27 cellular contexts compared by ENCODE assay signal in genomic region chr12:23426328-23426727, GRCh38.
"Had no signal": no experiment of that assay in that cellular context is flagged by ENCODE, and none has a peak within 500 bp of the region (broad histone marks: within the 10 kb centered on the region; RNA-seq: fewer than 3 reads in every experiment).

No MANE protein-coding gene starts in this region.

- H3K4me3 ChIP-seq: stomach, suprapubic skin, testis, thoracic aorta, thyroid gland, tibial artery, tibial nerve, transverse colon, upper lobe of left lung, upper lobe of right lung, uterus, vagina had no signal

- H3K27ac ChIP-seq: stomach, suprapubic skin, testis, thoracic aorta, thyroid gland, tibial artery, tibial nerve, transverse colon, upper lobe of left lung, upper lobe of right lung, uterus, vagina had no signal

- H3K36me3 ChIP-seq: stomach, suprapubic skin, thoracic aorta, thyroid gland, tibial artery, tibial nerve, transverse colon, upper lobe of left lung, upper lobe of right lung, uterus, vagina had no signal

- H3K4me1 ChIP-seq: stomach, suprapubic skin, testis, thyroid gland, tibial artery, tibial nerve, transverse colon, upper lobe of left lung, upper lobe of right lung, uterus, vagina had no signal

- DNase-seq: stimulated activated CD4-positive, alpha-beta T cell treated with anti-CD3 and anti-CD28 coated beads, Interleukin-2, amount 100 ng/mL, for 48 hours; stimulated activated CD4-positive, alpha-beta T cell treated with anti-CD3 and anti-CD28 coated beads, Interleukin-4, amount 100 ng/mL, for 1 hour; stimulated activated CD4-positive, alpha-beta T cell treated with anti-CD3 and anti-CD28 coated beads, Interleukin-4, amount 100 ng/mL, for 24 hours; stimulated activated CD4-positive, alpha-beta T cell treated with anti-CD3 and anti-CD28 coated beads, Interleukin-4, amount 100 ng/mL, for 4 hours; stimulated activated CD8-positive, alpha-beta memory T cell treated with anti-CD3 and anti-CD28 coated beads, Interleukin-4, amount 100 ng/mL, for 48 hours; stimulated activated naive B cell treated with anti-CD40 and anti-IgM and Interleukin-4, amounts not matched to agents 10 μg/mL and 1 μg/mL and 100 μg/mL, for 72 hours; stimulated activated naive CD4-positive, alpha-beta T cell; stimulated activated naive CD4-positive, alpha-beta T cell treated with Interleukin-2 at 50 U/mL for 16 hours; stimulated activated naive CD8-positive, alpha-beta T cell treated with anti-CD3 and anti-CD28 coated beads, Interleukin-15, amount 100 ng/mL, for 72 hours; stimulated activated naive CD8-positive, alpha-beta T cell treated with anti-CD3 and anti-CD28 coated beads, Interleukin-15, Interleukin-2, amounts not matched to agents 100 U/mL and 50 U/mL, for 24 hours; stomach; substantia nigra; testis; thyroid gland; tibial artery; transverse colon; trophoblast cell; upper lobe of left lung; upper lobe of right lung; uterus had no signal

- FAIRE-seq: urothelium cell line had no signal

- H3K27me3 ChIP-seq: stomach, suprapubic skin, testis, thyroid gland, tibial artery, tibial nerve, transverse colon, upper lobe of left lung, upper lobe of right lung, uterus, vagina had no signal

- ATAC-seq: stimulated activated effector memory CD8-positive, alpha-beta T cell treated with anti-CD3 and anti-CD28 coated beads, Interleukin-12 subunit alpha, Interleukin-12 subunit beta, amount 100 ng/mL, for 72 hours; stimulated activated memory B cell treated with anti-CD40 and anti-IgM and Interleukin-4, amounts not matched to agents 10 μg/mL and 1 μg/mL and 100 μg/mL, for 72 hours; stimulated activated naive B cell treated with anti-CD40 and anti-IgM and Interleukin-4, amounts not matched to agents 10 μg/mL and 1 μg/mL and 100 μg/mL, for 72 hours; stimulated activated naive CD8-positive, alpha-beta T cell treated with anti-CD3 and anti-CD28 coated beads, Interleukin-15, amount 100 ng/mL, for 72 hours; stimulated activated naive CD8-positive, alpha-beta T cell treated with anti-CD3 and anti-CD28 coated beads, Interleukin-15, Interleukin-2, amounts not matched to agents 100 U/mL and 50 U/mL, for 24 hours; upper lobe of right lung had no signal

- H3K9me3 ChIP-seq: stomach, suprapubic skin, testis, thoracic aorta, thyroid gland, tibial artery, tibial nerve, transverse colon, upper lobe of left lung, upper lobe of right lung, uterus, vagina had no signal
